Comparison of ENCODE assay signal across 9 cellular contexts in genomic region chr17:44006581-44007345, GRCh38. TPM values are rescaled to one million over a fixed set of nuclear protein-coding genes. Genes with fewer than 3 reads are reported as not detected.
A peak's percentile ranks its signal among the peaks of the same experiment; 100 is the strongest.
DNase-seq lines count a peak whose midpoint lies in the region; FAIRE-seq and TF ChIP-seq lines count a peak whose summit lies in the region.
"Had no signal": no experiment of that assay in that cellular context is flagged by ENCODE, and none has a peak within 500 bp of the region (broad histone marks: within the 10 kb centered on the region; RNA-seq: fewer than 3 reads in every experiment).

No MANE protein-coding gene starts in this region.

- no peaks in the 10 kb centered on the region for H3K36me3 ChIP-seq in GM23248 (ENCODE audit: low read depth)

- H2AFZ ChIP-seq in GM23248 = peak overlapping the region; percentile 72

- H3K9me2 ChIP-seq in GM23248 (ENCODE audit: insufficient read depth) = no peaks in the 10 kb centered on the region

- peak overlapping the region; percentile 75 for H3K4me3 ChIP-seq in GM23248

- peaks cover 10% of the 10 kb centered on the region for H3K4me1 ChIP-seq in GM23248 (ENCODE audit: insufficient read depth)

- no peak for FAIRE-seq in D721Med (lab: Jason Lieb, UNC)

- DNase-seq in D721Med (ENCODE audit: insufficient read length, low spot score) = peak; percentile 87
- peak; percentile 98 for DNase-seq in GM23248
- peak; percentile 94 for DNase-seq in NAMALWA (ENCODE audit: low spot score)
- peak; percentile 95 for DNase-seq in SK-MEL-5 (ENCODE audit: low read depth, low spot score)
- peak; percentile 97 for DNase-seq in activated naive CD4-positive, alpha-beta T cell treated with Interleukin-2 at 50 U/mL for 16 hours
- DNase-seq in globus pallidus (ENCODE audit: low spot score) = peak; percentile 59
- DNase-seq in occipital lobe (lab: John Stamatoyannopoulos, UW) = peak; percentile 63
- DNase-seq in superior temporal gyrus (ENCODE audit: extremely low spot score) = peak; percentile 20

- H4K20me1 ChIP-seq in GM23248 (ENCODE audit: insufficient read depth) = no peaks in the 10 kb centered on the region

- peak overlapping the region; percentile 72 for H3K4me2 ChIP-seq in GM23248 (ENCODE audit: unreplicated experiment)

- H3K27ac ChIP-seq in GM23248 = peak overlapping the region; percentile 51

- no peaks in the 10 kb centered on the region for H3K9me3 ChIP-seq in GM23248 (ENCODE audit: low read depth)

- TF ChIP-seq CTCF in D721Med (IDR thresholded peaks at IDR 0.05; ENCODE audit: insufficient read depth, missing control alignments) = peak; percentile 83

- in situ Hi-C loops in GM23248 (cut with MboI) = no loop called here
- in situ Hi-C loops in SK-MEL-5 (cut with HindIII; ENCODE audit: low pct_unique_long_range_greater_than_20kb, low sequenced_read_pairs) = no loop called here

- no peaks in the 10 kb centered on the region; the same call in 1 of the 2 replicates for H3F3A ChIP-seq in GM23248 (ENCODE audit: insufficient read depth)

- WGBS in GM23248 (ENCODE audit: low coverage in 1 of 2, low lambda C conversion rate in 2 of 2, missing lambda C conversion rate in 2 of 2), 2 experiments = 1 to 3% methylated on average over 19 to 39 of the region's 40 CpGs

- H3K79me2 ChIP-seq in GM23248 (ENCODE audit: insufficient read depth) = 0 out of 2 replicates have a peak, but pooled peaks cover 5% of the 10 kb centered on the region

- H3K27me3 ChIP-seq in GM23248 (replicated peaks; ENCODE audit: insufficient read depth) = no peaks in the 10 kb centered on the region

- H3K9ac ChIP-seq in GM23248 = peak overlapping the region; percentile 76

RNA-seq across cellular contexts. Expression of gene NAGS, which starts 2.3 kb away (rescaled TPM):
- total RNA-seq in GM23248 (2014; rRNA removed; shearing (Covaris generic)) = 1.8 and 2.8 TPM in 2 replicates
- polyA plus RNA-seq in GM23248 (2016; fragmentation: Nextera tagmentation; extraction: Ambion mirVana) = 1.6 and 2.3 TPM in 2 replicates
- 0.96 and 1.8 TPM in 2 replicates for total RNA-seq in SK-MEL-5 (2014; rRNA removed; shearing (Covaris generic))
- polyA plus RNA-seq in SK-MEL-5 (2015; cell fraction: cytosol; rRNA removed) = 1.0 and 1.5 TPM in 2 replicates
- 0.09 and 1.9 TPM in 2 replicates for polyA plus RNA-seq in SK-MEL-5 (2015; cell fraction: nucleus; rRNA removed)
- 0.78 TPM for total RNA-seq in occipital lobe

RNA-seq across cellular contexts. Expression of gene TMEM101, which starts 8.0 kb away (rescaled TPM):
- total RNA-seq in GM23248 (2014; rRNA removed; shearing (Covaris generic)) = 25.5 and 45.4 TPM in 2 replicates
- 24.4 and 25.0 TPM in 2 replicates for polyA plus RNA-seq in GM23248 (2016; fragmentation: Nextera tagmentation; extraction: Ambion mirVana)
- 72.6 and 77.1 TPM in 2 replicates for total RNA-seq in SK-MEL-5 (2014; rRNA removed; shearing (Covaris generic))
- polyA plus RNA-seq in SK-MEL-5 (2015; cell fraction: cytosol; rRNA removed) = 62.3 and 79.8 TPM in 2 replicates
- polyA plus RNA-seq in SK-MEL-5 (2015; cell fraction: nucleus; rRNA removed) = 35.3 and 37.4 TPM in 2 replicates
- 36.3 TPM for total RNA-seq in occipital lobe

RNA-seq across cellular contexts. Expression of gene PYY, which starts 53.0 kb away (rescaled TPM):
- total RNA-seq in GM23248 (2014; rRNA removed; shearing (Covaris generic)) = not detected in 2 replicates
- polyA plus RNA-seq in GM23248 (2016; fragmentation: Nextera tagmentation; extraction: Ambion mirVana) = not detected in 2 replicates
- not detected in 2 replicates for total RNA-seq in SK-MEL-5 (2014; rRNA removed; shearing (Covaris generic))
- polyA plus RNA-seq in SK-MEL-5 (2015; cell fraction: cytosol; rRNA removed) = not detected in 2 replicates
- polyA plus RNA-seq in SK-MEL-5 (2015; cell fraction: nucleus; rRNA removed) = not detected in 2 replicates
- not detected for total RNA-seq in occipital lobe
- total RNA-seq: temporal lobe had no signal

RNA-seq across cellular contexts. Expression of gene LSM12, which starts 59.7 kb away (rescaled TPM):
- 36.1 and 49.4 TPM in 2 replicates for total RNA-seq in GM23248 (2014; rRNA removed; shearing (Covaris generic))
- polyA plus RNA-seq in GM23248 (2016; fragmentation: Nextera tagmentation; extraction: Ambion mirVana) = 122 and 125 TPM in 2 replicates
- 49.2 and 49.8 TPM in 2 replicates for total RNA-seq in SK-MEL-5 (2014; rRNA removed; shearing (Covaris generic))
- polyA plus RNA-seq in SK-MEL-5 (2015; cell fraction: cytosol; rRNA removed) = 59.3 and 63.8 TPM in 2 replicates
- polyA plus RNA-seq in SK-MEL-5 (2015; cell fraction: nucleus; rRNA removed) = 27.6 and 38.3 TPM in 2 replicates
- total RNA-seq in occipital lobe = 22.8 TPM

Comparison
In these comparisons a context has a peak if more than half of its experiments do, and no peak if none do; other contexts are left out.
1. Peak in every context shown above with its lines: DNase-seq, H3K4me3 ChIP-seq and H3K27ac ChIP-seq.
2. DNase-seq: peak in every context shown above with its lines; median percentile 98 in GM23248; 97 in activated naive CD4-positive, alpha-beta T cell treated with Interleukin-2 at 50 U/mL for 16 hours; 95 in SK-MEL-5; 94 in NAMALWA; 87 in D721Med; 63 in occipital lobe; 59 in globus pallidus; 20 in superior temporal gyrus.